27 cellular contexts compared by ENCODE assay signal in genomic region chr6:158725704-158726103, GRCh38.
"Had no signal": no experiment of that assay in that cellular context is flagged by ENCODE, and none has a peak within 500 bp of the region (broad histone marks: within the 10 kb centered on the region; RNA-seq: fewer than 3 reads in every experiment).

No MANE protein-coding gene starts in this region.

- DNase-seq: cortex of kidney; effector memory CD8-positive, alpha-beta T cell; erythroblast; head of caudate nucleus; mucosa of descending colon; naive B cell; pancreas; psoas muscle; right cardiac atrium; sigmoid colon; stimulated activated CD4-positive, alpha-beta T cell treated with anti-CD3 and anti-CD28 coated beads, Interleukin-2, amount 100 ng/mL, for 24 hours; stimulated activated CD4-positive, alpha-beta T cell treated with anti-CD3 and anti-CD28 coated beads, Interleukin-4, amount 100 ng/mL, for 24 hours; stimulated activated naive CD4-positive, alpha-beta T cell treated with Interleukin-2 at 50 U/mL for 16 hours; upper lobe of right lung; uterus had no signal

- H3K27ac ChIP-seq: neutrophil, pancreas, psoas muscle, sigmoid colon, thoracic aorta, tibial nerve, upper lobe of right lung, uterus had no signal

- H3K27me3 ChIP-seq: pancreas, sigmoid colon, tibial nerve, upper lobe of right lung, uterus had no signal

- ATAC-seq: effector memory CD8-positive, alpha-beta T cell; left lobe of liver; mucosa of descending colon; natural killer cell treated with Interleukin-12 subunit alpha and Interleukin-12 subunit beta and Interleukin-15 and Interleukin-18, amount 100 ng/mL, for 72 hours; pancreas; psoas muscle; right cardiac atrium; stimulated activated effector memory CD8-positive, alpha-beta T cell treated with anti-CD3 and anti-CD28 coated beads, Interleukin-12 subunit alpha, Interleukin-12 subunit beta, amount 100 ng/mL, for 72 hours; upper lobe of right lung had no signal

- H3K27me3 Mint-ChIP-seq: effector memory CD8-positive, alpha-beta T cell; memory B cell; naive B cell; natural killer cell treated with Interleukin-12 subunit alpha and Interleukin-12 subunit beta and Interleukin-15 and Interleukin-18, amount 100 ng/mL, for 72 hours had no signal

- H3K36me3 Mint-ChIP-seq: naive B cell had no signal

- H3K36me3 ChIP-seq: pancreas, sigmoid colon, thoracic aorta, tibial nerve, upper lobe of right lung, uterus had no signal

- H3K9me3 Mint-ChIP-seq: effector memory CD8-positive, alpha-beta T cell; natural killer cell treated with Interleukin-12 subunit alpha and Interleukin-12 subunit beta and Interleukin-15 and Interleukin-18, amount 100 ng/mL, for 72 hours; stimulated activated effector memory CD8-positive, alpha-beta T cell treated with anti-CD3 and anti-CD28 coated beads, Interleukin-12 subunit alpha, Interleukin-12 subunit beta, amount 100 ng/mL, for 72 hours had no signal

- H3K4me3 Mint-ChIP-seq: effector memory CD8-positive, alpha-beta T cell; memory B cell; naive B cell; natural killer cell treated with Interleukin-12 subunit alpha and Interleukin-12 subunit beta and Interleukin-15 and Interleukin-18, amount 100 ng/mL, for 72 hours; neural crest cell; stimulated activated effector memory CD8-positive, alpha-beta T cell treated with anti-CD3 and anti-CD28 coated beads, Interleukin-12 subunit alpha, Interleukin-12 subunit beta, amount 100 ng/mL, for 72 hours had no signal

- H3K27ac Mint-ChIP-seq: effector memory CD8-positive, alpha-beta T cell; memory B cell; naive B cell; natural killer cell treated with Interleukin-12 subunit alpha and Interleukin-12 subunit beta and Interleukin-15 and Interleukin-18, amount 100 ng/mL, for 72 hours had no signal

- H3K4me3 ChIP-seq: lung, mucosa of descending colon, pancreas, psoas muscle, sigmoid colon, thoracic aorta, tibial nerve, upper lobe of right lung, uterus had no signal

- H3K4me1 ChIP-seq: pancreas, psoas muscle, sigmoid colon, tibial nerve, upper lobe of right lung, uterus had no signal

- FAIRE-seq: endometrium, frontal cortex, keratinocyte, pancreas had no signal

- H3K9me3 ChIP-seq: neutrophil, pancreas, psoas muscle, sigmoid colon, thoracic aorta, tibial nerve, upper lobe of right lung, uterus had no signal

- H3K4me1 Mint-ChIP-seq: neural crest cell had no signal
